9 cellular contexts compared by ENCODE assay signal in the genomic region with DNA sequence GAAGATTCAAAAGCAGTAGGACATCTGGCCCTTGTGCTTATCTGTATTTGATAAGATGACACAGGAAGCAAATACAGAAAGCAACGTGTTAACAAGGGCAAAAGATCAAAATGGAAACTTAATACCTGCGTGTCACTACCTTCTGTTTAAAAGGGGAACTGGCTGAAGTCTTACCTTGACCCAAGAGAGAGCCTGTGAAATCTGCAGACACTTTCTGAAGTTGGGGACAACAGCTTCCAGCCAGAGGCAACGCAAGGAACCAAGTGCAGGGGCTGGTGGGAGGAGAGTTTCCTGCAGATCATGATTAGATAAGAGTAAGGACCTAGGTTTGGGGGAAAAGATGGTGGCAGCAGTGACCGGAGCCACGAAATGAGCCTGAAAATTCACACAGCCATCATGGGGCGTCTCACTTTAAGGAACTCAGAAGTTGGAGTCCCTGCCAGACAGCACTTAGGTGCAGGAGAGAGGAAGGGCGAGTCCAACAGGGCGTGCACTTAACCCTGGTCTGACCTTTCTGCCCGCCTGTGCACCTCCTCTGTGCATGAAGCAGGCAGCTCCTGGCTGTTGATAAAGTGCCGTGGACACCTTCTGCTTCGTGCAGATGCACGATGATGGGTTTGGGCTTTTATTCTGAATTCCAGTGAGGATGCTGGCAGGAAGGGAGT.
DNase-seq lines count a peak whose midpoint lies in the region; ATAC-seq lines count a peak whose summit lies in the region.
"Had no signal": no experiment of that assay in that cellular context is flagged by ENCODE, and none has a peak within 500 bp of the region (broad histone marks: within the 10 kb centered on the region; RNA-seq: fewer than 3 reads in every experiment).

No MANE protein-coding gene starts in this region.

- POLR2A ChIA-PET in naive thymus-derived CD8-positive, alpha-beta T cell (lab: Charles Lee): interaction anchor here (1.1 to 2.4 kb wide), 4 partner anchors 18 to 155 kb away, joined by 3 to 6 read pairs (median 4); partner anchors contain the start of gene BHLHE40

- peak overlapping the region; percentile 7 to 79 for H3K4me3 Mint-ChIP-seq in effector memory CD8-positive, alpha-beta T cell
- peak overlapping the region; percentile 41 to 88 (median 74) for H3K4me3 Mint-ChIP-seq in naive thymus-derived CD8-positive, alpha-beta T cell

- H3K9me3 ChIP-seq in BLaER1 treated with 17β-estradiol and CSF1 and Interleukin-3, amounts not matched to agents 10 nM and 100 nM (replicated peaks in 1 of 11): 0 out of 22 replicates have a peak, but pooled peaks cover 0 to 5% (median 0%) of the 10 kb centered on the region in 11 experiments
- H3K9me3 ChIP-seq in SJCRH30 (replicated peaks): no peaks in the 10 kb centered on the region; the same call in 1 of the 2 replicates
- H3K9me3 ChIP-seq: HAP-1 had no signal

- no peak overlapping the region for H3K9ac ChIP-seq in BLaER1 treated with 17β-estradiol and CSF1 and Interleukin-3, amounts not matched to agents 10 nM and 100 nM

- DNase-seq in SJCRH30 (no peak), NAMALWA (ENCODE audit: low spot score) (no peak), Kasumi-1 (lab: John Stamatoyannopoulos, UW) (no peak), HCEC 1CT (no peak)
- DNase-seq in effector memory CD8-positive, alpha-beta T cell: peak in 1 of 3 experiments; percentile 15
- no peak for DNase-seq in naive thymus-derived CD8-positive, alpha-beta T cell

- peaks cover 25 to 91% (median 74%) of the 10 kb centered on the region in 11 experiments for H3K27me3 ChIP-seq in BLaER1 treated with 17β-estradiol and CSF1 and Interleukin-3, amounts not matched to agents 10 nM and 100 nM
- H3K27me3 ChIP-seq in SJCRH30: no peaks in the 10 kb centered on the region

- H3K27ac ChIP-seq in BLaER1 treated with 17β-estradiol and CSF1 and Interleukin-3, amounts not matched to agents 10 nM and 100 nM: no peak overlapping the region
- peak overlapping the region; percentile 33; the same call in 1 of the 2 replicates for H3K27ac ChIP-seq in SJCRH30

- H3K4me3 ChIP-seq in BLaER1 treated with 17β-estradiol and CSF1 and Interleukin-3, amounts not matched to agents 10 nM and 100 nM: no peak overlapping the region
- no peak overlapping the region for H3K4me3 ChIP-seq in SJCRH30
- H3K4me3 ChIP-seq: HAP-1 had no signal

- H3K27ac Mint-ChIP-seq in effector memory CD8-positive, alpha-beta T cell: peak overlapping the region in 1 of 2 donors; percentile 84
- peak overlapping the region; percentile 61 to 98 (median 81) for H3K27ac Mint-ChIP-seq in naive thymus-derived CD8-positive, alpha-beta T cell

- no peaks in the 10 kb centered on the region for H3K27me3 Mint-ChIP-seq in effector memory CD8-positive, alpha-beta T cell
- no peaks in the 10 kb centered on the region for H3K27me3 Mint-ChIP-seq in naive thymus-derived CD8-positive, alpha-beta T cell

- ATAC-seq in effector memory CD8-positive, alpha-beta T cell (replicated peaks): no peak
- ATAC-seq in naive thymus-derived CD8-positive, alpha-beta T cell: no peak
- no peak for ATAC-seq in GM18861 (IDR thresholded peaks at IDR 0.05; ENCODE audit: unreplicated experiment)

- peaks cover 0 to 72% (median 35%) of the 10 kb centered on the region in 11 experiments; a peak in 17 of 22 replicates for H4K20me1 ChIP-seq in BLaER1 treated with 17β-estradiol and CSF1 and Interleukin-3, amounts not matched to agents 10 nM and 100 nM

- peak overlapping the region in 10 of 11 experiments; percentile 61 to 81 (median 69); a peak in 15 of 22 replicates for H3K4me2 ChIP-seq in BLaER1 treated with 17β-estradiol and CSF1 and Interleukin-3, amounts not matched to agents 10 nM and 100 nM

- H3K9me3 Mint-ChIP-seq in effector memory CD8-positive, alpha-beta T cell: no peaks in the 10 kb centered on the region
- no peaks in the 10 kb centered on the region for H3K9me3 Mint-ChIP-seq in naive thymus-derived CD8-positive, alpha-beta T cell

- H3K4me1 ChIP-seq in BLaER1 treated with 17β-estradiol and CSF1 and Interleukin-3, amounts not matched to agents 10 nM and 100 nM: peaks cover 34 to 66% (median 47%) of the 10 kb centered on the region in 10 experiments
- H3K4me1 ChIP-seq in SJCRH30: peaks cover 26% of the 10 kb centered on the region
- H3K4me1 ChIP-seq: HAP-1 had no signal

- peaks cover 63 to 69% of the 10 kb centered on the region in 2 donors for H3K4me1 Mint-ChIP-seq in effector memory CD8-positive, alpha-beta T cell (ENCODE audit: low read depth in 2 of 2)
- peaks cover 55 to 99% (median 92%) of the 10 kb centered on the region in 4 donors for H3K4me1 Mint-ChIP-seq in naive thymus-derived CD8-positive, alpha-beta T cell

- H3K36me3 ChIP-seq in BLaER1 treated with 17β-estradiol and CSF1 and Interleukin-3, amounts not matched to agents 10 nM and 100 nM: peaks cover 0 to 43% (median 3%) of the 10 kb centered on the region in 11 experiments; a peak in 8 of 22 replicates
- H3K36me3 ChIP-seq in SJCRH30: no peaks in the 10 kb centered on the region; the same call in 1 of the 2 replicates
- H3K36me3 ChIP-seq: HAP-1 had no signal

- peaks cover 43% of the 10 kb centered on the region for H3K36me3 Mint-ChIP-seq in effector memory CD8-positive, alpha-beta T cell (ENCODE audit: insufficient read depth)
- H3K36me3 Mint-ChIP-seq in naive thymus-derived CD8-positive, alpha-beta T cell: peaks cover 0 to 3% (median 0%) of the 10 kb centered on the region in 3 donors
